ENCODE assay signal across 23 cellular contexts in the genomic region with DNA sequence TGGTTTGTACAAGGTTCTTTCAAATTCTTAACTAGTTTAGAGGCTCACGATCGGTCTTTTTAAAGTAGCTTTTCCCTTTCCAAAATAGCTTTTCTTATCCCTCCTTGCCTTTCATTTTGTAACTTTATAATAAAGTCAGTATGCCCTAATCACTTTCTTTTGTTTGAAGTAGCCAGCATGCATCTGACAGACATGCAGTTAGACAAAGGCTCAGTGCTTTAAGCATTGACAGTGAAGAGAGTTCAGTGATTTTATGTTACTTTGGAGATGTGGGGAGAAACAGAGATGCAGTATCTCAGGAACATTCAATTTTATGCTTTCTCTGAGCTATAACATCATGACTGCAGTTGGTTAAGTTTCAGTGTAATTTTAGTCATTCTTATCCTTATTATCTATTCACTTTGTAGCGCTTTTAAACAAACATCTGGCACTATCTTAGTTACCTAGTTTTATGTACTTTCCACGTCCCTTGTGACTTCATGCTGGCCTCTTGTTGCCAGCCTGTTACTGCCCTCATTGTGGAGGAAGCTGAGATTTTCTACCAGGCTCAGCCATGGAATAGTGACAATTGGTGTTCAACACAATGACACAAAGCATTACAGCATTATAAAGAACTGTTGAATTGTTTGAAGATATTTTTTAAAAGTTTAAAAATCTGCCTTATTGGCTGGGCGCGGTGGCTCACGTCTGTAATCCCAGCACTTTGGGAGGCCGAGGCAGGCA.
DNase-seq lines count a peak whose midpoint lies in the region; ATAC-seq, FAIRE-seq and TF ChIP-seq lines count a peak whose summit lies in the region.
"Had no signal": no experiment of that assay in that cellular context is flagged by ENCODE, and none has a peak within 500 bp of the region (broad histone marks: within the 10 kb centered on the region; RNA-seq: fewer than 3 reads in every experiment).

No MANE protein-coding gene starts in this region.

- H3K27ac ChIP-seq in right lobe of liver (no peak overlapping the region), HepG2 (ENCODE audit: extremely low read length, insufficient read depth, low read length) (no peak overlapping the region), GM12878 (ENCODE audit: control insufficient read depth, insufficient read depth) (no peak overlapping the region)
- H3K27ac ChIP-seq: ascending aorta, neutrophil, SJCRH30 had no signal

- H3K4me3 Mint-ChIP-seq in mesothelial cell of epicardium: no peak overlapping the region
- H3K4me3 Mint-ChIP-seq: activated CD4-positive, alpha-beta memory T cell treated with anti-CD3 and anti-CD28 coated beads, Interleukin-2, amount 10 ng/mL, durations not matched to agents 7 days and 5 days; T-helper 1 cell treated with Interleukin-12 subunit alpha and Interleukin-12 subunit beta and Interleukin-4 antibody, amounts not matched to agents 30 μg/mL and 1 μg/mL, for 36 hours had no signal

- H3K9me3 ChIP-seq in right lobe of liver (no peaks in the 10 kb centered on the region), HepG2 (ENCODE audit: low read length) (no peaks in the 10 kb centered on the region), GM12878 (replicated peaks; ENCODE audit: control insufficient read depth, insufficient read depth, low read length) (peaks cover 1% of the 10 kb centered on the region; the same call in 2 of the 3 replicates)
- H3K9me3 ChIP-seq: ascending aorta, neutrophil had no signal

- TF ChIP-seq RAD21 in HepG2 (CRISPR knock-in tag; IDR thresholded peaks at IDR 0.05) (no peak), GM12878 (IDR thresholded peaks at IDR 0.05; ENCODE audit: insufficient read depth, low read depth, low read length) (no peak)

- no peaks in the 10 kb centered on the region for H3K27me3 Mint-ChIP-seq in mesothelial cell of epicardium (ENCODE audit: low read depth)
- H3K27me3 Mint-ChIP-seq: activated CD4-positive, alpha-beta memory T cell treated with anti-CD3 and anti-CD28 coated beads, Interleukin-2, amount 10 ng/mL, durations not matched to agents 7 days and 5 days had no signal

- BruUV-seq in HepG2 (replicated peaks; lab: Mats Ljungman, UMichigan) (no TSS peak), GM12878 (replicated peaks; lab: Mats Ljungman, UMichigan) (no TSS peak)

- no peak overlapping the region for H2AFZ ChIP-seq in HepG2 (ENCODE audit: low read length)
- H2AFZ ChIP-seq in GM12878 (ENCODE audit: control insufficient read depth, low read depth, low read length): no peak overlapping the region

- no peak overlapping the region for H3K9ac ChIP-seq in HepG2 (ENCODE audit: insufficient read depth, low read depth, low read length)
- H3K9ac ChIP-seq in GM12878 (ENCODE audit: control insufficient read depth, insufficient read depth, low read length): no peak overlapping the region

- no peak overlapping the region for H3K4me2 ChIP-seq in HepG2 (ENCODE audit: low read depth, low read length)
- peak overlapping the region; percentile 30; the same call in 1 of the 2 replicates for H3K4me2 ChIP-seq in GM12878 (ENCODE audit: control insufficient read depth, insufficient read depth)

- SMC1A ChIA-PET in GM12878 (lab: Charles Lee; ENCODE audit: uncharacterized antibody, unreplicated experiment): interaction anchor here (0.8 to 3.8 kb wide), 4 partner anchors 8 to 56 kb away, joined by 3 to 35 read pairs (median 3); no protein-coding TSS in a partner anchor

- no peak for TF ChIP-seq EP300 in HepG2 (IDR thresholded peaks at IDR 0.05; ENCODE audit: low read depth in 2 of 2, low read length in 2 of 2)
- no peak for TF ChIP-seq EP300 in HepG2 (CRISPR knock-in tag; IDR thresholded peaks at IDR 0.05; ENCODE audit: borderline replicate concordance)
- TF ChIP-seq EP300 in GM12878 (IDR thresholded peaks at IDR 0.05; ENCODE audit: borderline replicate concordance in 1 of 2, control insufficient read depth in 1 of 2, low read depth in 2 of 2, low read length in 2 of 2): no peak

- intact Hi-C loops in right lobe of liver (cut with DNase I): no loop called here
- intact Hi-C loops in HepG2 (cut with micrococcal nuclease; ENCODE audit: unreplicated experiment): no loop called here
- intact Hi-C loops in GM12878 (cut with micrococcal nuclease; ENCODE audit: unreplicated experiment): no loop called here

- H3K27me3 ChIP-seq in right lobe of liver: no peaks in the 10 kb centered on the region
- H3K27me3 ChIP-seq in HepG2 (ENCODE audit: control insufficient read depth in 1 of 2, insufficient read depth in 2 of 2, low read length in 2 of 2): no peaks in the 10 kb centered on the region
- H3K27me3 ChIP-seq in GM12878 (replicated peaks in 1 of 2; ENCODE audit: control insufficient read depth in 2 of 2, insufficient read depth in 2 of 2, low read length in 1 of 2): no peaks in the 10 kb centered on the region
- H3K27me3 ChIP-seq: ascending aorta, neutrophil, SJCRH30 had no signal

- peak overlapping the region; percentile 9 for H3K27ac Mint-ChIP-seq in mesothelial cell of epicardium
- H3K27ac Mint-ChIP-seq: activated CD4-positive, alpha-beta memory T cell treated with anti-CD3 and anti-CD28 coated beads, Interleukin-2, amount 10 ng/mL, durations not matched to agents 7 days and 5 days; T-helper 1 cell treated with Interleukin-12 subunit alpha and Interleukin-12 subunit beta and Interleukin-4 antibody, amounts not matched to agents 30 μg/mL and 1 μg/mL, for 36 hours had no signal

- H3K4me3 ChIP-seq in right lobe of liver (no peak overlapping the region), HepG2 (replicated peaks in 1 of 3; ENCODE audit: insufficient read depth in 1 of 3, low read depth in 2 of 3, low read length in 3 of 3) (no peak overlapping the region), GM12878 (no peak overlapping the region)
- H3K4me3 ChIP-seq: ascending aorta, SJCRH30 had no signal

- TF ChIP-seq CTCF in right lobe of liver (IDR thresholded peaks at IDR 0.05) (no peak), HepG2 (CRISPR knock-in tag; IDR thresholded peaks at IDR 0.05) (no peak), GM12878 (IDR thresholded peaks at IDR 0.05 in 2 of 3, conservative IDR thresholded peaks at IDR 0.05 in 1 of 3; ENCODE audit: control insufficient read depth in 2 of 3, extremely low read depth in 1 of 3, insufficient read depth in 1 of 3, low read depth in 3 of 3, low read length in 3 of 3) (no peak), mesothelial cell of epicardium (IDR thresholded peaks at IDR 0.05; ENCODE audit: unreplicated experiment) (no peak)

- H3K36me3 Mint-ChIP-seq in mesothelial cell of epicardium: no peaks in the 10 kb centered on the region

- RAD21 ChIA-PET in GM12878 (lab: Charles Lee; ENCODE audit: unreplicated experiment): interaction anchor here (1.0 to 1.5 kb wide), 2 partner anchors 31 to 174 kb away, joined by 3 to 4 read pairs; no protein-coding TSS in a partner anchor

- peaks cover 21% of the 10 kb centered on the region for H3K4me1 Mint-ChIP-seq in mesothelial cell of epicardium

- POLR2A ChIA-PET in HepG2 (lab: Yijun Ruan, JAX) (no interaction called here), GM12878 (lab: Charles Lee) (no interaction called here)

- no peaks in the 10 kb centered on the region for H3K9me3 Mint-ChIP-seq in mesothelial cell of epicardium
- H3K9me3 Mint-ChIP-seq: activated CD4-positive, alpha-beta memory T cell treated with anti-CD3 and anti-CD28 coated beads, Interleukin-2, amount 10 ng/mL, durations not matched to agents 7 days and 5 days; T-helper 1 cell treated with Interleukin-12 subunit alpha and Interleukin-12 subunit beta and Interleukin-4 antibody, amounts not matched to agents 30 μg/mL and 1 μg/mL, for 36 hours had no signal

- 71% methylated on average over 7 of the region's 8 CpGs for WGBS in right lobe of liver (ENCODE audit: insufficient coverage, low coverage, low lambda C conversion rate, missing lambda C conversion rate)
- 95% methylated on average over 8 of the region's 8 CpGs for WGBS in HepG2 (ENCODE audit: low lambda C conversion rate)
- 87% methylated on average over 8 of the region's 8 CpGs for WGBS in GM12878 (ENCODE audit: insufficient coverage, insufficient replicate concordance, low lambda C conversion rate, missing lambda C conversion rate)

- CTCF ChIA-PET in HepG2 (lab: Yijun Ruan, JAX; ENCODE audit: low intra/inter-chr PET ratio, low total read pairs) (no interaction called here), GM12878 (lab: Yijun Ruan, JAX) (interaction anchor here (1.3 to 1.9 kb wide), 2 partner anchors 54 to 58 kb away, joined by 3 to 7 read pairs; no protein-coding TSS in a partner anchor)

- H3K4me1 ChIP-seq in right lobe of liver (no peaks in the 10 kb centered on the region), HepG2 (ENCODE audit: insufficient read depth, low read length) (peaks cover 19% of the 10 kb centered on the region; the same call in 1 of the 2 replicates), GM12878 (ENCODE audit: control insufficient read depth, insufficient read depth, low read length) (peaks cover 36% of the 10 kb centered on the region)

- TF ChIP-seq POLR2A in right lobe of liver (IDR thresholded peaks at IDR 0.05): no peak
- TF ChIP-seq POLR2A in HepG2 (IDR thresholded peaks at IDR 0.05; ENCODE audit: insufficient read depth in 1 of 2, low read depth in 2 of 2, low read length in 2 of 2): no peak
- no peak for TF ChIP-seq POLR2A in GM12878 (IDR thresholded peaks at IDR 0.05; ENCODE audit: low read depth, low read length)

- no peaks in the 10 kb centered on the region for H3K36me3 ChIP-seq in right lobe of liver
- no peaks in the 10 kb centered on the region for H3K36me3 ChIP-seq in HepG2 (replicated peaks in 1 of 2; ENCODE audit: control insufficient read depth in 1 of 2, insufficient read depth in 2 of 2, low read length in 2 of 2)
- H3K36me3 ChIP-seq in GM12878 (ENCODE audit: control insufficient read depth in 2 of 2, insufficient read depth in 2 of 2, low read length in 1 of 2): no peaks in the 10 kb centered on the region
- H3K36me3 ChIP-seq: ascending aorta, neutrophil had no signal

- H3K79me2 ChIP-seq in HepG2 (ENCODE audit: insufficient read depth, low read length) (peaks cover 7% of the 10 kb centered on the region), GM12878 (ENCODE audit: control insufficient read depth, insufficient read depth, low read length) (peaks cover 65% of the 10 kb centered on the region)

- no peaks in the 10 kb centered on the region for H4K20me1 ChIP-seq in HepG2 (ENCODE audit: insufficient read depth, low read length)
- no peaks in the 10 kb centered on the region for H4K20me1 ChIP-seq in GM12878 (ENCODE audit: control insufficient read depth, insufficient read depth)

- peak in 3 of 4 donors; percentile 39 to 78 (median 63) for ATAC-seq in right lobe of liver
- ATAC-seq in HepG2: no peak
- ATAC-seq in GM12878: no peak
- ATAC-seq in GM19395 (IDR thresholded peaks at IDR 0.05; ENCODE audit: unreplicated experiment): no peak
- no peak for ATAC-seq in GM21447 (IDR thresholded peaks at IDR 0.05; ENCODE audit: unreplicated experiment)
- ATAC-seq: PC-3 had no signal

- FAIRE-seq in HepG2 (lab: Jason Lieb, UNC) (no peak), GM12878 (lab: Jason Lieb, UNC) (no peak)
- FAIRE-seq: endometrium, keratinocyte had no signal

- in situ Hi-C loops in HepG2 (cut with HindIII; ENCODE audit: extremely low pct_ligation_motif_present, low pct_unique_long_range_greater_than_20kb): no loop called here
- in situ Hi-C loops in GM12878 (cut with MboI): no loop called here

- DNase-seq in right lobe of liver (no peak), HepG2 (ENCODE audit: low spot score) (no peak), GM12878 (ENCODE audit: low read depth, low spot score) (no peak), mesothelial cell of epicardium (ENCODE audit: low spot score in 2 of 2, unreplicated experiment in 2 of 2) (no peak), hippocampal formation (lab: John Stamatoyannopoulos, UW) (no peak), HCEC 1CT (no peak)
- DNase-seq: activated CD4-positive, alpha-beta memory T cell treated with anti-CD3 and anti-CD28 coated beads, Interleukin-2, amount 10 ng/mL, durations not matched to agents 7 days and 5 days; activated naive CD4-positive, alpha-beta T cell treated with anti-CD3 and anti-CD28 coated beads, Interleukin-2, amount 50 U/mL, for 16 hours; DMS79 treated with DMSO at 0.1 percent for 48 hours; NCI-H1436; NCI-H82; PC-3; retina; SJCRH30; stimulated activated CD4-positive, alpha-beta T cell treated with anti-CD3 and anti-CD28 coated beads, Interleukin-12 subunit alpha, Interleukin-12 subunit beta, amount 100 ng/mL, for 4 hours; stimulated activated CD8-positive, alpha-beta memory T cell treated with anti-CD3 and anti-CD28 coated beads, Interleukin-4, amount 100 ng/mL, for 48 hours had no signal

Comparison
In these comparisons a context has a peak if more than half of its experiments do, and no peak if none do; other contexts are left out.
1. ATAC-seq: peak in right lobe of liver (3 of 4); none in HepG2 (single experiment), GM12878 (single experiment), GM19395 (single experiment) and GM21447 (single experiment).